In genomic region chr3:57545636-57546268, GRCh38 we compare ENCODE assay signal across 2 cellular contexts.
TF ChIP-seq lines count a peak whose summit lies in the region.

No MANE protein-coding gene starts in this region.

TF ChIP-seq in HepG2, 621 proteins besides CTCF, POLR2A, EP300 and RAD21:
- no peak for TF ChIP-seq HHEX (CRISPR knock-in tag; IDR thresholded peaks at IDR 0.05)
- no peak for TF ChIP-seq CENPX (CRISPR knock-in tag; IDR thresholded peaks at IDR 0.05)
- peak; percentile 73 for TF ChIP-seq FOSL2 (CRISPR knock-in tag; IDR thresholded peaks at IDR 0.05)
- 0 out of 2 replicates have a peak, but pooled peaks have one; percentile 30 for TF ChIP-seq ZNF605 (CRISPR knock-in tag; IDR thresholded peaks at IDR 0.05)
- TF ChIP-seq SOX13 (IDR thresholded peaks at IDR 0.05) = no peak
- TF ChIP-seq SOX13 (CRISPR knock-in tag; conservative IDR thresholded peaks at IDR 0.05 in 1 of 2, IDR thresholded peaks at IDR 0.05 in 1 of 2) = peak in 1 of 2 experiments; percentile 36; a peak in 2 of 4 replicates
- TF ChIP-seq BCL6 (CRISPR knock-in tag; IDR thresholded peaks at IDR 0.05) = peak; percentile 44
- TF ChIP-seq, protein P1, sequence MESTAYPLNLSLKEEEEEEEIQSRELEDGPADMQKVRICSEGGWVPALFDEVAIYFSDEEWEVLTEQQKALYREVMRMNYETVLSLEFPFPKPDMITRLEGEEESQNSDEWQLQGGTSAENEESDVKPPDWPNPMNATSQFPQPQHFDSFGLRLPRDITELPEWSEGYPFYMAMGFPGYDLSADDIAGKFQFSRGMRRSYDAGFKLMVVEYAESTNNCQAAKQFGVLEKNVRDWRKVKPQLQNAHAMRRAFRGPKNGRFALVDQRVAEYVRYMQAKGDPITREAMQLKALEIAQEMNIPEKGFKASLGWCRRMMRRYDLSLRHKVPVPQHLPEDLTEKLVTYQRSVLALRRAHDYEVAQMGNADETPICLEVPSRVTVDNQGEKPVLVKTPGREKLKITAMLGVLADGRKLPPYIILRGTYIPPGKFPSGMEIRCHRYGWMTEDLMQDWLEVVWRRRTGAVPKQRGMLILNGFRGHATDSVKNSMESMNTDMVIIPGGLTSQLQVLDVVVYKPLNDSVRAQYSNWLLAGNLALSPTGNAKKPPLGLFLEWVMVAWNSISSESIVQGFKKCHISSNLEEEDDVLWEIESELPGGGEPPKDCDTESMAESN (CRISPR knock-in tag; conservative IDR thresholded peaks at IDR 0.05) = no peak
- TF ChIP-seq, protein P2, sequence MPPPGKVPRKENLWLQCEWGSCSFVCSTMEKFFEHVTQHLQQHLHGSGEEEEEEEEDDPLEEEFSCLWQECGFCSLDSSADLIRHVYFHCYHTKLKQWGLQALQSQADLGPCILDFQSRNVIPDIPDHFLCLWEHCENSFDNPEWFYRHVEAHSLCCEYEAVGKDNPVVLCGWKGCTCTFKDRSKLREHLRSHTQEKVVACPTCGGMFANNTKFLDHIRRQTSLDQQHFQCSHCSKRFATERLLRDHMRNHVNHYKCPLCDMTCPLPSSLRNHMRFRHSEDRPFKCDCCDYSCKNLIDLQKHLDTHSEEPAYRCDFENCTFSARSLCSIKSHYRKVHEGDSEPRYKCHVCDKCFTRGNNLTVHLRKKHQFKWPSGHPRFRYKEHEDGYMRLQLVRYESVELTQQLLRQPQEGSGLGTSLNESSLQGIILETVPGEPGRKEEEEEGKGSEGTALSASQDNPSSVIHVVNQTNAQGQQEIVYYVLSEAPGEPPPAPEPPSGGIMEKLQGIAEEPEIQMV (CRISPR knock-in tag; IDR thresholded peaks at IDR 0.05; ENCODE audit: low read depth) = no peak
- TF ChIP-seq CCAR2 (optimal IDR thresholded peaks at IDR 0.05; ENCODE audit: low read depth, low read length) = no peak
- TF ChIP-seq ARHGAP35 (CRISPR knock-in tag; IDR thresholded peaks at IDR 0.05; ENCODE audit: borderline replicate concordance) = no peak
- TF ChIP-seq MBNL3 (CRISPR knock-in tag; conservative IDR thresholded peaks at IDR 0.05) = no peak
- no peak for TF ChIP-seq SOX5 (CRISPR knock-in tag; IDR thresholded peaks at IDR 0.05; ENCODE audit: borderline replicate concordance)
- TF ChIP-seq KAT2B (IDR thresholded peaks at IDR 0.05; ENCODE audit: borderline replicate concordance, low read depth, low read length) = no peak
- no peak for TF ChIP-seq RFX1 (IDR thresholded peaks at IDR 0.05)
- no peak for TF ChIP-seq MYNN (CRISPR knock-in tag; IDR thresholded peaks at IDR 0.05; ENCODE audit: low read depth)

TF ChIP-seq in HEK293T, 16 proteins besides CTCF, POLR2A, EP300 and RAD21:
- TF ChIP-seq ARNT (IDR thresholded peaks at IDR 0.05) (no peak), HDGF (IDR thresholded peaks at IDR 0.05; ENCODE audit: borderline replicate concordance) (no peak), SUZ12 (IDR thresholded peaks at IDR 0.05) (no peak), BHLHE40 (IDR thresholded peaks at IDR 0.05; ENCODE audit: borderline replicate concordance) (no peak), LEF1 (IDR thresholded peaks at IDR 0.05; ENCODE audit: borderline replicate concordance) (no peak), ZNF384 (IDR thresholded peaks at IDR 0.05) (no peak), PKNOX1 (IDR thresholded peaks at IDR 0.05) (no peak), SP1 (IDR thresholded peaks at IDR 0.05) (no peak), NFRKB (IDR thresholded peaks at IDR 0.05) (no peak), FOXM1 (IDR thresholded peaks at IDR 0.05; ENCODE audit: borderline replicate concordance) (no peak), ELF4 (IDR thresholded peaks at IDR 0.05) (no peak), L3MBTL2 (conservative IDR thresholded peaks at IDR 0.05) (no peak), CTBP1 (IDR thresholded peaks at IDR 0.05; ENCODE audit: borderline replicate concordance) (no peak), FOXK2 (IDR thresholded peaks at IDR 0.05) (no peak), TARDBP (IDR thresholded peaks at IDR 0.05) (no peak), FOXA1 (IDR thresholded peaks at IDR 0.05) (no peak)
